16 cellular contexts compared by ENCODE assay signal in genomic region chr9:122338989-122339388, GRCh38. TPM values are rescaled to one million over a fixed set of nuclear protein-coding genes. Genes with fewer than 3 reads are reported as not detected.
DNase-seq lines count a peak whose midpoint lies in the region; ATAC-seq, FAIRE-seq and TF ChIP-seq lines count a peak whose summit lies in the region.
"Had no signal": no experiment of that assay in that cellular context is flagged by ENCODE, and none has a peak within 500 bp of the region (broad histone marks: within the 10 kb centered on the region; RNA-seq: fewer than 3 reads in every experiment).

No MANE protein-coding gene starts in this region.

- H3K4me1 ChIP-seq in GM12878 (ENCODE audit: control insufficient read depth, insufficient read depth, low read length) (no peaks in the 10 kb centered on the region), hepatocyte (ENCODE audit: insufficient read depth) (no peaks in the 10 kb centered on the region), lower lobe of right lung (no peaks in the 10 kb centered on the region)

- intact Hi-C loops in left ventricle myocardium superior (cut with micrococcal nuclease) = no loop called here
- intact Hi-C loops in Right ventricle myocardium inferior (cut with DNase I) = no loop called here
- intact Hi-C loops in GM12878 (cut with micrococcal nuclease; ENCODE audit: unreplicated experiment) = no loop called here
- intact Hi-C loops in lower lobe of right lung (cut with DNase I) = no loop called here

- H3K27me3 ChIP-seq in GM12878 (replicated peaks in 1 of 2; ENCODE audit: control insufficient read depth in 2 of 2, insufficient read depth in 2 of 2, low read length in 1 of 2) = no peaks in the 10 kb centered on the region; a peak in 2 of 4 replicates
- peaks cover 42% of the 10 kb centered on the region for H3K27me3 ChIP-seq in hepatocyte
- H3K27me3 ChIP-seq in lower lobe of right lung (ENCODE audit: low read depth) = no peaks in the 10 kb centered on the region
- H3K27me3 ChIP-seq: BLaER1 had no signal

- H3K27ac ChIP-seq in GM12878 (ENCODE audit: control insufficient read depth, insufficient read depth) (no peak overlapping the region), hepatocyte (no peak overlapping the region), lower lobe of right lung (no peak overlapping the region)
- H3K27ac ChIP-seq: BLaER1 had no signal

- no peak overlapping the region for H3K9ac ChIP-seq in GM12878 (ENCODE audit: control insufficient read depth, insufficient read depth, low read length)
- H3K9ac ChIP-seq: BLaER1 had no signal

- BruUV-seq in GM12878 (replicated peaks; lab: Mats Ljungman, UMichigan) = no TSS peak

- RAD21 ChIA-PET in GM12878 (lab: Charles Lee; ENCODE audit: unreplicated experiment) = interaction anchor here (0.9 kb wide), 1 partner anchor 240 kb away, joined by 3 read pairs; no protein-coding TSS in a partner anchor

- no peak overlapping the region for H3K4me2 ChIP-seq in GM12878 (ENCODE audit: control insufficient read depth, insufficient read depth)
- H3K4me2 ChIP-seq in hepatocyte = no peak overlapping the region
- H3K4me2 ChIP-seq: BLaER1 had no signal

- SMC1A ChIA-PET in GM12878 (lab: Charles Lee; ENCODE audit: uncharacterized antibody, unreplicated experiment) = no interaction called here

- TF ChIP-seq POLR2A in GM12878 (IDR thresholded peaks at IDR 0.05; ENCODE audit: low read depth, low read length) = no peak

- TF ChIP-seq EP300 in GM12878 (IDR thresholded peaks at IDR 0.05; ENCODE audit: borderline replicate concordance in 1 of 2, control insufficient read depth in 1 of 2, low read depth in 2 of 2, low read length in 2 of 2) = no peak

- no peaks in the 10 kb centered on the region for H3K36me3 ChIP-seq in GM12878 (ENCODE audit: control insufficient read depth in 2 of 2, insufficient read depth in 2 of 2, low read length in 1 of 2)
- H3K36me3 ChIP-seq in hepatocyte (replicated peaks; ENCODE audit: insufficient read depth, low read depth) = no peaks in the 10 kb centered on the region
- H3K36me3 ChIP-seq in lower lobe of right lung = no peaks in the 10 kb centered on the region
- H3K36me3 ChIP-seq: BLaER1 had no signal

- in situ Hi-C loops in GM12878 (cut with MboI) = no loop called here

- TF ChIP-seq CTCF in GM12878 (IDR thresholded peaks at IDR 0.05 in 2 of 3, conservative IDR thresholded peaks at IDR 0.05 in 1 of 3; ENCODE audit: control insufficient read depth in 2 of 3, extremely low read depth in 1 of 3, insufficient read depth in 1 of 3, low read depth in 3 of 3, low read length in 3 of 3) = no peak
- TF ChIP-seq CTCF in hepatocyte (IDR thresholded peaks at IDR 0.05; ENCODE audit: poor library complexity) = no peak
- no peak for TF ChIP-seq CTCF in lower lobe of right lung (IDR thresholded peaks at IDR 0.05)

- POLR2A ChIA-PET in GM12878 (lab: Charles Lee) = no interaction called here

- peak; percentile 34 for ATAC-seq in left ventricle myocardium superior
- no peak for ATAC-seq in Right ventricle myocardium inferior
- ATAC-seq in GM12878 = no peak
- no peak for ATAC-seq in GM18498 (IDR thresholded peaks at IDR 0.05; ENCODE audit: unreplicated experiment)
- no peak for ATAC-seq in lower lobe of right lung

- CTCF ChIA-PET in GM12878 (lab: Yijun Ruan, JAX) = interaction anchor here (1.2 kb wide), 1 partner anchor 214 kb away, joined by 4 read pairs; no protein-coding TSS in a partner anchor

- no peak for DNase-seq in left ventricle myocardium superior
- DNase-seq in Right ventricle myocardium inferior (ENCODE audit: missing footprints) = no peak
- DNase-seq in GM12878 (ENCODE audit: low read depth, low spot score) = no peak
- peak; percentile 8 for DNase-seq in midbrain (lab: John Stamatoyannopoulos, UW)
- no peak for DNase-seq in hepatocyte (ENCODE audit: low spot score)
- no peak for DNase-seq in GM19239 (ENCODE audit: insufficient read length, low spot score)
- no peak for DNase-seq in lower lobe of right lung
- DNase-seq: CD8-positive, alpha-beta memory T cell; H9; NCI-H146; NCI-H226; NCI-H69; PC-3 had no signal

- TF ChIP-seq RAD21 in GM12878 (IDR thresholded peaks at IDR 0.05; ENCODE audit: insufficient read depth, low read depth, low read length) = no peak

- no peak for FAIRE-seq in GM12878 (lab: Jason Lieb, UNC)
- no peak for FAIRE-seq in GM19239 (lab: Jason Lieb, UNC)
- FAIRE-seq: A204.1 had no signal

- H3K9me3 ChIP-seq in GM12878 (replicated peaks; ENCODE audit: control insufficient read depth, insufficient read depth, low read length) = no peaks in the 10 kb centered on the region
- H3K9me3 ChIP-seq in hepatocyte (ENCODE audit: low read depth) = no peaks in the 10 kb centered on the region
- no peaks in the 10 kb centered on the region for H3K9me3 ChIP-seq in lower lobe of right lung
- H3K9me3 ChIP-seq: BLaER1 had no signal

- H3K4me3 ChIP-seq in GM12878 = no peak overlapping the region
- no peak overlapping the region for H3K4me3 ChIP-seq in hepatocyte
- H3K4me3 ChIP-seq in lower lobe of right lung = no peak overlapping the region
- H3K4me3 ChIP-seq: BLaER1 had no signal

- no peaks in the 10 kb centered on the region for H3K79me2 ChIP-seq in GM12878 (ENCODE audit: control insufficient read depth, insufficient read depth, low read length)
- H3K79me2 ChIP-seq in hepatocyte = no peaks in the 10 kb centered on the region

- no peaks in the 10 kb centered on the region for H4K20me1 ChIP-seq in GM12878 (ENCODE audit: control insufficient read depth, insufficient read depth)
- H4K20me1 ChIP-seq in hepatocyte (ENCODE audit: insufficient read depth, poor library complexity, severe bottlenecking) = no peaks in the 10 kb centered on the region
- H4K20me1 ChIP-seq: BLaER1 had no signal

- WGBS in GM12878 (ENCODE audit: insufficient coverage, insufficient replicate concordance, low lambda C conversion rate, missing lambda C conversion rate) = 46% methylated on average over 3 of the region's 3 CpGs
- WGBS in hepatocyte (ENCODE audit: low lambda C conversion rate, missing lambda C conversion rate) = 76% methylated on average over 3 of the region's 3 CpGs

- H3K9me2 ChIP-seq in hepatocyte (replicated peaks; ENCODE audit: insufficient read depth) = no peaks in the 10 kb centered on the region

- H2AFZ ChIP-seq in GM12878 (ENCODE audit: control insufficient read depth, low read depth, low read length) (no peak overlapping the region), hepatocyte (no peak overlapping the region)

TF ChIP-seq in GM12878, 131 proteins besides CTCF, POLR2A, EP300 and RAD21:
- TF ChIP-seq USF1 (IDR thresholded peaks at IDR 0.05; ENCODE audit: borderline replicate concordance, extremely low read length, insufficient read depth, low read depth, low read length) (peak; percentile 39), WRNIP1 (IDR thresholded peaks at IDR 0.05; ENCODE audit: borderline replicate concordance, low read depth, low read length) (no peak), CHD2 (IDR thresholded peaks at IDR 0.05; ENCODE audit: borderline replicate concordance, low read depth, low read length) (no peak)

RNA-seq across cellular contexts. Expression of gene PTGS1, which starts 31.8 kb away (rescaled TPM):
- total RNA-seq in left ventricle myocardium superior (3.4 TPM), Right ventricle myocardium inferior (4.0 TPM), GM12878 (2014; rRNA removed) (0.98 and 1.3 TPM in 2 replicates), GM12878 (2014; rRNA removed; fragmentation: Illumina TruSeq; extraction: Trizol) (0.69 and 0.72 TPM in 2 replicates), GM12878 (2021) (1.2 TPM in 2 replicates), hepatocyte (4.2 and 5.4 TPM in 2 replicates), lower lobe of right lung (14.9 TPM)
- total RNA-seq in GM12878 (2013; cell fraction: nucleolus; rRNA removed) = 2.3 and 3.1 TPM in 2 replicates
- 1.5 TPM for polyA plus RNA-seq in GM12878 (2011; ENCODE audit: low read depth)
- polyA plus RNA-seq in GM12878 (2011; rRNA removed) (2.1 and 2.8 TPM in 2 replicates), GM12878 (2014; fragmentation: Illumina TruSeq; extraction: Trizol) (0.78 and 0.84 TPM in 2 replicates), GM12878 (2014; fragmentation: Nextera tagmentation; extraction: Ambion mirVana) (1 to 10 TPM in 1 of 2 experiments, under 1 TPM in 1; 0.60 to 1.1 TPM), GM12878 (2014; rRNA removed) (1.1 and 1.4 TPM in 2 replicates), GM12878 (2016; fragmentation: Nextera tagmentation; extraction: Ambion mirVana) (under 1 TPM; 0.16 to 0.48 TPM), hepatocyte (7.3 and 11.1 TPM in 2 replicates)
- 3.0 and 3.2 TPM in 2 replicates for polyA plus RNA-seq in GM12878 (2011; cell fraction: cytosol; rRNA removed)
- polyA plus RNA-seq in GM12878 (2011; cell fraction: nucleus; rRNA removed) = 2.8 and 4.0 TPM in 2 replicates
- 1.4 and 1.6 TPM in 2 replicates for polyA plus RNA-seq in GM12878 (2012)
- 1.4 and 2.4 TPM in 2 replicates for polyA minus RNA-seq in GM12878 (2011; rRNA and poly(A)+ RNA removed)
- polyA minus RNA-seq in GM12878 (2011; cell fraction: cytosol; rRNA and poly(A)+ RNA removed) = 0.62 and 1.3 TPM in 2 replicates
- polyA minus RNA-seq in GM12878 (2011; cell fraction: nucleus; rRNA and poly(A)+ RNA removed) = 0.77 and 0.85 TPM in 2 replicates
- polyA plus RNA-seq: CD8-positive, alpha-beta memory T cell had no signal
